Comparison of ENCODE assay signal across 25 cellular contexts in genomic region chr14:104885973-104886689, GRCh38. TPM values are rescaled to one million over a fixed set of nuclear protein-coding genes. Genes with fewer than 3 reads are reported as not detected.
A peak's percentile ranks its signal among the peaks of the same experiment; 100 is the strongest.
DNase-seq lines count a peak whose midpoint lies in the region; ATAC-seq and TF ChIP-seq lines count a peak whose summit lies in the region.
"Had no signal": no experiment of that assay in that cellular context is flagged by ENCODE, and none has a peak within 500 bp of the region (broad histone marks: within the 10 kb centered on the region; RNA-seq: fewer than 3 reads in every experiment).

No MANE protein-coding gene starts in this region.

- peak; percentile 0 for DNase-seq in stimulated activated CD4-positive, alpha-beta T cell treated with anti-CD3 and anti-CD28 coated beads, Interleukin-4, amount 100 ng/mL, for 1 hour
- no peak for DNase-seq in stimulated activated CD4-positive, alpha-beta T cell treated with anti-CD3 and anti-CD28 coated beads, Interleukin-4, amount 100 ng/mL, for 24 hours
- peak; percentile 1 for DNase-seq in effector CD4-positive, alpha-beta T cell
- DNase-seq in omental fat pad (ENCODE audit: low spot score) (peak; percentile 18), aorta (peak; percentile 41 to 71), hypothalamus (lab: John Stamatoyannopoulos, UW) (no peak), MG63 (no peak), brain microvascular endothelial cell (no peak)
- DNase-seq: activated CD8-positive, alpha-beta T cell treated with anti-CD3 and anti-CD28 coated beads for 36 hours; amygdala; C1 segment of cervical spinal cord; COR-L47; GM23248; HFFc6; NCI-H1092; NCI-H1694; stimulated activated naive CD4-positive, alpha-beta T cell; upper lobe of right lung had no signal

- no peak overlapping the region for H3K4me3 ChIP-seq in aorta (ENCODE audit: low read length in 2 of 2)
- no peak overlapping the region for H3K4me3 ChIP-seq in MG63
- no peak overlapping the region for H3K4me3 ChIP-seq in brain microvascular endothelial cell (ENCODE audit: low read depth, low read length)
- H3K4me3 ChIP-seq: GM23248, left lung, neural progenitor cell, upper lobe of right lung had no signal

- 85 to 89% methylated on average over 40 of the region's 40 CpGs for WGBS in aorta, 2 donors

- H3K9me3 ChIP-seq in aorta (ENCODE audit: control insufficient read depth, low read length) (no peaks in the 10 kb centered on the region), MG63 (no peaks in the 10 kb centered on the region)
- H3K9me3 ChIP-seq: left lung, upper lobe of right lung had no signal

- H3K4me1 ChIP-seq in aorta (ENCODE audit: control insufficient read depth in 1 of 2, insufficient read depth in 2 of 2, low read length in 2 of 2): no peaks in the 10 kb centered on the region
- H3K4me1 ChIP-seq: left lung, upper lobe of right lung had no signal

- H3K36me3 ChIP-seq in aorta (ENCODE audit: control insufficient read depth in 1 of 2, insufficient read depth in 2 of 2, low read length in 1 of 2) (peaks cover 0 to 9% of the 10 kb centered on the region in 2 donors), MG63 (no peaks in the 10 kb centered on the region; the same call in 1 of the 2 replicates), brain microvascular endothelial cell (replicated peaks) (peaks cover 44% of the 10 kb centered on the region)
- H3K36me3 ChIP-seq: neural progenitor cell had no signal

- in situ Hi-C loops in brain microvascular endothelial cell (cut with HindIII; ENCODE audit: low pct_ligation_motif_present, low sequenced_read_pairs): no loop called here

- H3K27ac ChIP-seq in aorta (ENCODE audit: low read depth in 1 of 2, low read length in 2 of 2) (no peak overlapping the region), brain microvascular endothelial cell (no peak overlapping the region)
- H3K27ac ChIP-seq: GM23248, left lung, neural progenitor cell, upper lobe of right lung had no signal

- intact Hi-C loops in aorta (cut with DNase I): no loop called here

- H3K27me3 ChIP-seq in aorta (ENCODE audit: control insufficient read depth in 1 of 2, insufficient read depth in 2 of 2, low read length in 1 of 2): no peaks in the 10 kb centered on the region
- no peaks in the 10 kb centered on the region for H3K27me3 ChIP-seq in MG63
- no peaks in the 10 kb centered on the region for H3K27me3 ChIP-seq in brain microvascular endothelial cell (replicated peaks)
- H3K27me3 ChIP-seq: left lung, neural progenitor cell, upper lobe of right lung had no signal

- ATAC-seq in omental fat pad (ENCODE audit: low FRiP score): no peak
- ATAC-seq in aorta (ENCODE audit: low FRiP score): no peak
- ATAC-seq: activated CD8-positive, alpha-beta T cell treated with anti-CD3 and anti-CD28 coated beads for 36 hours; left lung; upper lobe of right lung had no signal

- TF ChIP-seq CTCF in omental fat pad (IDR thresholded peaks at IDR 0.05) (no peak), brain microvascular endothelial cell (IDR thresholded peaks at IDR 0.05; ENCODE audit: low read depth, low read length, missing control alignments) (no peak)

RNA-seq across cellular contexts. Expression of gene CEP170B, which starts 21.1 kb away (rescaled TPM):
- total RNA-seq in omental fat pad (10 to 100 TPM in 3 of 4 donors, 1 to 10 TPM in 1; 5.5 to 29.3 (median 13.0) TPM), aorta (10 to 100 TPM; 30.0 to 36.2 TPM)
- 10 to 100 TPM in 1 of 2 donors, 1 to 10 TPM in 1; 6.4 to 16.2 TPM for polyA plus RNA-seq in aorta
- total RNA-seq in MG63 (2014; rRNA removed; shearing (Covaris generic); ENCODE audit: low replicate concordance): 7.5 and 13.6 TPM in 2 replicates

RNA-seq across cellular contexts. Expression of gene PLD4, which starts 38.5 kb away (rescaled TPM):
- total RNA-seq in omental fat pad: under 1 TPM in 3 of 4 donors, not detected in 1; under 0.01 to 0.37 (median 0.16) TPM
- 1 to 10 TPM in 1 of 2 donors, under 1 TPM in 1; 0.62 to 1.7 TPM for total RNA-seq in aorta
- polyA plus RNA-seq in aorta: under 1 TPM in 1 of 2 donors, not detected in 1; 0.38 TPM
- not detected in 2 replicates for total RNA-seq in MG63 (2014; rRNA removed; shearing (Covaris generic); ENCODE audit: low replicate concordance)
- total RNA-seq: activated CD8-positive, alpha-beta T cell treated with anti-CD3 and anti-CD28 coated beads for 36 hours; bronchial epithelial cell; GM23248; myocyte; NCI-H460; RPMI7951; SK-MEL-5 had no signal
- polyA plus RNA-seq: GM23248 had no signal

Comparison
In these comparisons a context has a peak if more than half of its experiments do, and no peak if none do; other contexts are left out.
1. DNase-seq: peak in stimulated activated CD4-positive, alpha-beta T cell treated with anti-CD3 and anti-CD28 coated beads, Interleukin-4, amount 100 ng/mL, for 1 hour (single experiment), effector CD4-positive, alpha-beta T cell (single experiment), omental fat pad (single experiment) and aorta (2 of 2); none in stimulated activated CD4-positive, alpha-beta T cell treated with anti-CD3 and anti-CD28 coated beads, Interleukin-4, amount 100 ng/mL, for 24 hours (single experiment), hypothalamus (0 of 51), MG63 (single experiment) and brain microvascular endothelial cell (single experiment).